ENCODE assay signal across 28 cellular contexts in the genomic region with DNA sequence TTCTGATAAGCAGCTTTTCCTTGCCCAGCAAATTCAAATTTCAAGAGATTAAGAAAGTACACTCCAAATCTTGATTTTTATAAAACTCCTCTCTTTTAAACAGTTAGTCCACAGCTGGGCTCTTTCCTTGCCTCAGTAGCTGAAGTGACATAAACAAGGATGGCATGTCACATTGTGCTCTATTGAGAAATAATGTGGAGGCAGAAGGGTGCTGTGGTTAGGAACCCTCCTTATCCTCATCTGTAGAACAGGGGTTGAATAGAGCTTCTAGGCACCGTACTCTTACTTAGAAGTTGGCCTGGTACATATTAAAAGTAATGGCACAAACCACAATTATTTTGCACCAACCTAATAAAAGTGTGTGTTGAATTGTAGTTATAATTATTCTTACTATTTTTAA.
"Had no signal": no experiment of that assay in that cellular context is flagged by ENCODE, and none has a peak within 500 bp of the region (broad histone marks: within the 10 kb centered on the region; RNA-seq: fewer than 3 reads in every experiment).

No MANE protein-coding gene starts in this region.

- H3K27me3 ChIP-seq: adrenal gland, ascending aorta, brain microvascular endothelial cell, colonic mucosa, esophagus squamous epithelium, gastroesophageal sphincter, neutrophil, right lobe of liver, upper lobe of left lung had no signal

- H3K27ac ChIP-seq: adrenal gland, ascending aorta, brain microvascular endothelial cell, colonic mucosa, esophagus squamous epithelium, neutrophil, parathyroid adenoma, right lobe of liver, thoracic aorta, upper lobe of left lung, VCaP had no signal

- H3K36me3 Mint-ChIP-seq: activated CD8-positive, alpha-beta memory T cell treated with anti-CD3 and anti-CD28 coated beads, Interleukin-2, amount 10 ng/mL, durations not matched to agents 7 days and 5 days; natural killer cell treated with Interleukin-12 subunit alpha and Interleukin-12 subunit beta and Interleukin-15 and Interleukin-18, amount 100 ng/mL, for 72 hours; stimulated activated naive B cell treated with anti-CD40 and anti-IgM and Interleukin-4, amounts not matched to agents 10 μg/mL and 1 μg/mL and 100 μg/mL, for 72 hours had no signal

- DNase-seq: activated CD4-positive, alpha-beta T cell treated with anti-CD3 and anti-CD28 coated beads, Interleukin-2, amount 10 ng/mL, durations not matched to agents 7 days and 5 days; activated CD8-positive, alpha-beta memory T cell treated with anti-CD3 and anti-CD28 coated beads, Interleukin-2, amount 10 ng/mL, durations not matched to agents 7 days and 5 days; activated CD8-positive, alpha-beta T cell treated with anti-CD3 and anti-CD28 coated beads for 36 hours; activated gamma-delta T cell; activated naive CD4-positive, alpha-beta T cell treated with anti-CD3 and anti-CD28 coated beads, Interleukin-2, amount 50 U/mL, for 16 hours; activated T-cell treated with anti-CD3 and anti-CD28 coated beads for 4 hours; adrenal gland; brain microvascular endothelial cell; central memory CD4-positive, alpha-beta T cell; colonic mucosa; esophagus squamous epithelium; head of caudate nucleus; left ventricle myocardium superior; mammary epithelial cell; right lobe of liver; stimulated activated CD4-positive, alpha-beta T cell treated with anti-CD3 and anti-CD28 coated beads, Interleukin-2, amount 100 ng/mL, for 48 hours; stimulated activated CD8-positive, alpha-beta memory T cell treated with anti-CD3 and anti-CD28 coated beads, Interleukin-4, amount 100 ng/mL, for 48 hours; stimulated activated naive B cell treated with anti-CD40 and anti-IgM and Interleukin-4, amounts not matched to agents 10 μg/mL and 1 μg/mL and 100 μg/mL, for 72 hours; upper lobe of left lung had no signal

- H3K9me3 Mint-ChIP-seq: activated CD4-positive, alpha-beta T cell treated with anti-CD3 and anti-CD28 coated beads, Interleukin-2, amount 10 ng/mL, durations not matched to agents 7 days and 5 days; activated CD8-positive, alpha-beta T cell treated with anti-CD3 and anti-CD28 coated beads for 36 hours; activated T-helper 1 cell treated with anti-CD3 and anti-CD28 coated beads, Interleukin-12 subunit alpha, Interleukin-12 subunit beta, Interleukin-2, Interleukin-4 antibody, amounts not matched to agents 30 ng/mL and 10 ng/mL and 1 ng/mL, durations not matched to agents 14 hours and 24 hours and 36 hours; natural killer cell treated with Interleukin-12 subunit alpha and Interleukin-12 subunit beta and Interleukin-15 and Interleukin-18, amount 100 ng/mL, for 72 hours; stimulated activated naive B cell treated with anti-CD40 and anti-IgM and Interleukin-4, amounts not matched to agents 10 μg/mL and 1 μg/mL and 100 μg/mL, for 72 hours had no signal

- ATAC-seq: activated CD4-positive, CD25-positive, alpha-beta regulatory T cell treated with anti-CD3 and anti-CD28 coated beads, Interleukin-2, amount 50 U/mL, for 24 hours; activated CD8-positive, alpha-beta memory T cell treated with anti-CD3 and anti-CD28 coated beads, Interleukin-2, amount 10 ng/mL, durations not matched to agents 7 days and 5 days; activated CD8-positive, alpha-beta T cell treated with anti-CD3 and anti-CD28 coated beads for 36 hours; gastroesophageal sphincter; left ventricle myocardium superior; natural killer cell treated with Interleukin-12 subunit alpha and Interleukin-12 subunit beta and Interleukin-15 and Interleukin-18, amount 100 ng/mL, for 72 hours; right lobe of liver; stimulated activated naive B cell treated with anti-CD40 and anti-IgM and Interleukin-4, amounts not matched to agents 10 μg/mL and 1 μg/mL and 100 μg/mL, for 72 hours had no signal

- H3K36me3 ChIP-seq: adrenal gland, ascending aorta, brain microvascular endothelial cell, colonic mucosa, esophagus squamous epithelium, neutrophil, right lobe of liver, thoracic aorta, upper lobe of left lung had no signal

- H3K9me3 ChIP-seq: adrenal gland, ascending aorta, colonic mucosa, esophagus squamous epithelium, gastroesophageal sphincter, neutrophil, right lobe of liver, thoracic aorta, upper lobe of left lung had no signal

- H3K4me1 ChIP-seq: adrenal gland, ascending aorta, colonic mucosa, esophagus squamous epithelium, parathyroid adenoma, right lobe of liver had no signal

- H3K4me3 ChIP-seq: adrenal gland, ascending aorta, colonic mucosa, esophagus squamous epithelium, gastroesophageal sphincter, right lobe of liver, thoracic aorta, upper lobe of left lung had no signal

- H3K9ac ChIP-seq: parathyroid adenoma had no signal

- H3K27ac Mint-ChIP-seq: activated CD4-positive, alpha-beta T cell treated with anti-CD3 and anti-CD28 coated beads, Interleukin-2, amount 10 ng/mL, durations not matched to agents 7 days and 5 days; activated CD8-positive, alpha-beta memory T cell treated with anti-CD3 and anti-CD28 coated beads, Interleukin-2, amount 10 ng/mL, durations not matched to agents 7 days and 5 days; activated CD8-positive, alpha-beta T cell treated with anti-CD3 and anti-CD28 coated beads for 36 hours; activated T-helper 1 cell treated with anti-CD3 and anti-CD28 coated beads, Interleukin-12 subunit alpha, Interleukin-12 subunit beta, Interleukin-2, Interleukin-4 antibody, amounts not matched to agents 30 ng/mL and 10 ng/mL and 1 ng/mL, durations not matched to agents 14 hours and 24 hours and 36 hours; natural killer cell treated with Interleukin-12 subunit alpha and Interleukin-12 subunit beta and Interleukin-15 and Interleukin-18, amount 100 ng/mL, for 72 hours; stimulated activated naive B cell treated with anti-CD40 and anti-IgM and Interleukin-4, amounts not matched to agents 10 μg/mL and 1 μg/mL and 100 μg/mL, for 72 hours had no signal
